ENCODE assay signal across 32 cellular contexts in genomic region chr21:18940791-18941190, GRCh38.
"Had no signal": no experiment of that assay in that cellular context is flagged by ENCODE, and none has a peak within 500 bp of the region (broad histone marks: within the 10 kb centered on the region; RNA-seq: fewer than 3 reads in every experiment).

No MANE protein-coding gene starts in this region.

- H3K4me1 Mint-ChIP-seq: activated CD4-positive, alpha-beta T cell treated with anti-CD3 and anti-CD28 coated beads for 36 hours; activated CD4-positive, alpha-beta T cell treated with anti-CD3 and anti-CD28 coated beads, Interleukin-2, amount 10 ng/mL, durations not matched to agents 24 days and 14 days; activated CD8-positive, alpha-beta memory T cell treated with anti-CD3 and anti-CD28 coated beads, Interleukin-2, amount 10 ng/mL, durations not matched to agents 7 days and 5 days; activated naive CD4-positive, alpha-beta T cell treated with anti-CD3 and anti-CD28 coated beads, Interleukin-2, amount 10 ng/mL, durations not matched to agents 7 days and 5 days; activated naive CD8-positive, alpha-beta T cell treated with anti-CD3 and anti-CD28 coated beads, Interleukin-2, amount 10 ng/mL, durations not matched to agents 7 days and 5 days; T-helper 17 cell had no signal

- H3K9me3 Mint-ChIP-seq: activated CD4-positive, alpha-beta T cell treated with anti-CD3 and anti-CD28 coated beads, Interleukin-2, amount 10 ng/mL, durations not matched to agents 24 days and 14 days had no signal

- ATAC-seq: activated CD4-positive, alpha-beta T cell treated with anti-CD3 and anti-CD28 coated beads for 36 hours; activated CD8-positive, alpha-beta memory T cell treated with anti-CD3 and anti-CD28 coated beads, Interleukin-2, amount 10 ng/mL, durations not matched to agents 7 days and 5 days; activated CD8-positive, alpha-beta T cell treated with anti-CD3 and anti-CD28 coated beads, Interleukin-2, amount 10 ng/mL, durations not matched to agents 7 days and 5 days; activated naive CD4-positive, alpha-beta T cell treated with anti-CD3 and anti-CD28 coated beads, Interleukin-2, amount 50 U/mL, for 72 hours; effector memory CD8-positive, alpha-beta T cell; foreskin keratinocyte; gastrocnemius medialis; heart left ventricle; T-helper 17 cell had no signal

- H3K4me1 ChIP-seq: esophagus muscularis mucosa, foreskin keratinocyte, gastrocnemius medialis, heart left ventricle had no signal

- H3K4me3 ChIP-seq: esophagus muscularis mucosa, gastrocnemius medialis, heart left ventricle had no signal

- DNase-seq: activated CD4-positive, alpha-beta memory T cell treated with anti-CD3 and anti-CD28 coated beads for 36 hours; activated CD4-positive, alpha-beta T cell treated with anti-CD3 and anti-CD28 coated beads for 36 hours; activated CD4-positive, alpha-beta T cell treated with anti-CD3 and anti-CD28 coated beads, Interleukin-2, amount 10 ng/mL, durations not matched to agents 24 days and 14 days; activated CD4-positive, CD25-positive, alpha-beta regulatory T cell; activated CD4-positive, CD25-positive, alpha-beta regulatory T cell treated with anti-CD3 and anti-CD28 coated beads, Interleukin-2, amount 50 U/mL, for 72 hours; activated CD8-positive, alpha-beta memory T cell treated with anti-CD3 and anti-CD28 coated beads, Interleukin-2, amount 10 ng/mL, durations not matched to agents 7 days and 5 days; activated CD8-positive, alpha-beta memory T cell treated with anti-CD3 and anti-CD28 coated beads, Interleukin-2, amount 50 U/mL, for 4 hours; activated CD8-positive, alpha-beta T cell treated with anti-CD3 and anti-CD28 coated beads, Interleukin-2, amount 10 ng/mL, durations not matched to agents 7 days and 5 days; activated gamma-delta T cell; activated naive CD4-positive, alpha-beta T cell; activated naive CD4-positive, alpha-beta T cell treated with anti-CD3 and anti-CD28 coated beads, Interleukin-2, amount 10 ng/mL, durations not matched to agents 7 days and 5 days; activated naive CD8-positive, alpha-beta T cell treated with anti-CD3 and anti-CD28 coated beads, Interleukin-2, amount 10 ng/mL, durations not matched to agents 7 days and 5 days; activated T-cell treated with anti-CD3 and anti-CD28 coated beads, Interleukin-2, amount 50 U/mL, for 1 hour; activated T-cell treated with anti-CD3 and anti-CD28 coated beads, Interleukin-2, amount 50 U/mL, for 48 hours; amniotic stem cell; anterior cingulate cortex; brain microvascular endothelial cell; caudate nucleus; cortex of kidney; dermis blood vessel endothelial cell; effector CD4-positive, alpha-beta T cell; effector memory CD8-positive, alpha-beta T cell; erythroblast; gastrocnemius medialis; glutamatergic neuron; heart left ventricle; T-helper 17 cell; T1000 had no signal

- H3K36me3 ChIP-seq: brain microvascular endothelial cell, esophagus muscularis mucosa, gastrocnemius medialis, heart left ventricle had no signal

- H3K27ac Mint-ChIP-seq: activated CD4-positive, alpha-beta memory T cell treated with anti-CD3 and anti-CD28 coated beads for 36 hours; activated CD4-positive, alpha-beta T cell treated with anti-CD3 and anti-CD28 coated beads for 36 hours; activated CD4-positive, alpha-beta T cell treated with anti-CD3 and anti-CD28 coated beads, Interleukin-2, amount 10 ng/mL, durations not matched to agents 24 days and 14 days; activated CD8-positive, alpha-beta memory T cell treated with anti-CD3 and anti-CD28 coated beads, Interleukin-2, amount 10 ng/mL, durations not matched to agents 7 days and 5 days; activated CD8-positive, alpha-beta T cell treated with anti-CD3 and anti-CD28 coated beads, Interleukin-2, amount 10 ng/mL, durations not matched to agents 7 days and 5 days; activated naive CD4-positive, alpha-beta T cell treated with anti-CD3 and anti-CD28 coated beads, Interleukin-2, amount 10 ng/mL, durations not matched to agents 7 days and 5 days; activated naive CD4-positive, alpha-beta T cell treated with anti-CD3 and anti-CD28 coated beads, Interleukin-2, amount 50 U/mL, for 72 hours; activated naive CD8-positive, alpha-beta T cell treated with anti-CD3 and anti-CD28 coated beads, Interleukin-2, amount 10 ng/mL, durations not matched to agents 7 days and 5 days; effector memory CD8-positive, alpha-beta T cell; T-helper 17 cell; T-helper 2 cell treated with Interferon-gamma antibody and Interleukin-4, amounts not matched to agents 5 μg/mL and 100 μg/mL, for 36 hours had no signal

- H3K27me3 ChIP-seq: brain microvascular endothelial cell, esophagus muscularis mucosa, foreskin keratinocyte, gastrocnemius medialis, heart left ventricle had no signal

- H3K36me3 Mint-ChIP-seq: activated CD4-positive, alpha-beta memory T cell treated with anti-CD3 and anti-CD28 coated beads for 36 hours; activated CD8-positive, alpha-beta memory T cell treated with anti-CD3 and anti-CD28 coated beads, Interleukin-2, amount 10 ng/mL, durations not matched to agents 7 days and 5 days; activated naive CD4-positive, alpha-beta T cell treated with anti-CD3 and anti-CD28 coated beads, Interleukin-2, amount 10 ng/mL, durations not matched to agents 7 days and 5 days; activated naive CD4-positive, alpha-beta T cell treated with anti-CD3 and anti-CD28 coated beads, Interleukin-2, amount 50 U/mL, for 72 hours; activated naive CD8-positive, alpha-beta T cell treated with anti-CD3 and anti-CD28 coated beads, Interleukin-2, amount 10 ng/mL, durations not matched to agents 7 days and 5 days had no signal

- H3K4me3 Mint-ChIP-seq: activated CD4-positive, alpha-beta memory T cell treated with anti-CD3 and anti-CD28 coated beads for 36 hours; activated CD4-positive, alpha-beta T cell treated with anti-CD3 and anti-CD28 coated beads for 36 hours; activated CD4-positive, alpha-beta T cell treated with anti-CD3 and anti-CD28 coated beads, Interleukin-2, amount 10 ng/mL, durations not matched to agents 24 days and 14 days; activated CD8-positive, alpha-beta memory T cell treated with anti-CD3 and anti-CD28 coated beads, Interleukin-2, amount 10 ng/mL, durations not matched to agents 7 days and 5 days; activated CD8-positive, alpha-beta T cell treated with anti-CD3 and anti-CD28 coated beads, Interleukin-2, amount 10 ng/mL, durations not matched to agents 7 days and 5 days; activated naive CD4-positive, alpha-beta T cell treated with anti-CD3 and anti-CD28 coated beads, Interleukin-2, amount 10 ng/mL, durations not matched to agents 7 days and 5 days; activated naive CD8-positive, alpha-beta T cell treated with anti-CD3 and anti-CD28 coated beads, Interleukin-2, amount 10 ng/mL, durations not matched to agents 7 days and 5 days; effector memory CD8-positive, alpha-beta T cell; T-helper 17 cell; T-helper 2 cell treated with Interferon-gamma antibody and Interleukin-4, amounts not matched to agents 5 μg/mL and 100 μg/mL, for 36 hours had no signal

- H3K27me3 Mint-ChIP-seq: activated CD4-positive, alpha-beta memory T cell treated with anti-CD3 and anti-CD28 coated beads for 36 hours; activated CD4-positive, alpha-beta T cell treated with anti-CD3 and anti-CD28 coated beads for 36 hours; activated CD4-positive, alpha-beta T cell treated with anti-CD3 and anti-CD28 coated beads, Interleukin-2, amount 10 ng/mL, durations not matched to agents 24 days and 14 days; activated CD8-positive, alpha-beta memory T cell treated with anti-CD3 and anti-CD28 coated beads, Interleukin-2, amount 10 ng/mL, durations not matched to agents 7 days and 5 days; activated naive CD4-positive, alpha-beta T cell treated with anti-CD3 and anti-CD28 coated beads, Interleukin-2, amount 10 ng/mL, durations not matched to agents 7 days and 5 days; effector memory CD8-positive, alpha-beta T cell; T-helper 17 cell had no signal

- H3K27ac ChIP-seq: brain microvascular endothelial cell, esophagus muscularis mucosa, foreskin keratinocyte, gastrocnemius medialis, heart left ventricle had no signal

- H3K9me3 ChIP-seq: esophagus muscularis mucosa, gastrocnemius medialis, heart left ventricle had no signal
